In genomic region chr18:13614701-13615288, GRCh38 we compare ENCODE assay signal across 9 cellular contexts.
A peak's percentile ranks its signal among the peaks of the same experiment; 100 is the strongest.
DNase-seq lines count a peak whose midpoint lies in the region; ATAC-seq, FAIRE-seq and TF ChIP-seq lines count a peak whose summit lies in the region.
"Had no signal": no experiment of that assay in that cellular context is flagged by ENCODE, and none has a peak within 500 bp of the region (broad histone marks: within the 10 kb centered on the region; RNA-seq: fewer than 3 reads in every experiment).

No MANE protein-coding gene starts in this region.

- H3K23me2 ChIP-seq in H1 (ENCODE audit: low read depth, low read length): no peaks in the 10 kb centered on the region

- no peak overlapping the region for H2BK20ac ChIP-seq in H1 (ENCODE audit: low read length)

- H3K9me3 ChIP-seq in H1 (ENCODE audit: insufficient read depth in 2 of 2, low read depth in 1 of 2, low read length in 1 of 2) (no peaks in the 10 kb centered on the region), smooth muscle cell (replicated peaks; ENCODE audit: low read depth) (no peaks in the 10 kb centered on the region)

- no peak overlapping the region for H2BK5ac ChIP-seq in H1 (ENCODE audit: low read depth, low read length)

- 0 out of 2 replicates have a peak overlapping the region, but pooled peaks have one; percentile 72 for H2BK15ac ChIP-seq in H1 (ENCODE audit: low read length)

- H3K4me1 ChIP-seq in H1 (replicated peaks in 1 of 4; ENCODE audit: control insufficient read depth in 3 of 4, insufficient read depth in 4 of 4, low read length in 3 of 4): peaks cover 0 to 14% (median 6%) of the 10 kb centered on the region in 4 experiments; a peak in 4 of 7 replicates
- H3K4me1 ChIP-seq in smooth muscle cell (ENCODE audit: low read depth): peaks cover 22% of the 10 kb centered on the region

- no peak for ATAC-seq in HG03139 (IDR thresholded peaks at IDR 0.05; ENCODE audit: unreplicated experiment)

- H4K20me1 ChIP-seq in H1 (replicated peaks in 1 of 2; ENCODE audit: control insufficient read depth in 1 of 2, insufficient read depth in 2 of 2, low read length in 2 of 2) (peaks cover 0 to 2% of the 10 kb centered on the region in 2 experiments), smooth muscle cell (ENCODE audit: low read depth) (peaks cover 44% of the 10 kb centered on the region)

- no peaks in the 10 kb centered on the region for H3K79me2 ChIP-seq in H1 (ENCODE audit: control insufficient read depth in 1 of 2, insufficient read depth in 2 of 2, low read length in 2 of 2)
- H3K79me2 ChIP-seq in smooth muscle cell (ENCODE audit: low read depth): peaks cover 26% of the 10 kb centered on the region

- H3K36me3 ChIP-seq in H1 (ENCODE audit: control insufficient read depth in 2 of 4, insufficient read depth in 4 of 4, low read length in 3 of 4) (no peaks in the 10 kb centered on the region), smooth muscle cell (ENCODE audit: low read depth) (no peaks in the 10 kb centered on the region)

- DNase-seq in GM12892 (ENCODE audit: insufficient read length) (no peak), T-helper 9 cell (peak; percentile 17), H1 (ENCODE audit: low read depth in 1 of 2, low spot score in 2 of 2) (no peak), smooth muscle cell (lab: John Stamatoyannopoulos, UW; ENCODE audit: unreplicated experiment) (no peak), NCI-H187 (lab: John Stamatoyannopoulos, UW) (no peak), inferior parietal cortex (ENCODE audit: extremely low spot score) (no peak), mucosa of gallbladder (ENCODE audit: low spot score) (no peak)

- H3K79me1 ChIP-seq in H1 (ENCODE audit: low read depth, low read length): no peaks in the 10 kb centered on the region

- WGBS in H1 (ENCODE audit: extremely low coverage in 1 of 2, insufficient coverage in 1 of 2, insufficient read length in 1 of 2, insufficient replicate concordance in 2 of 2, low coverage in 1 of 2, low lambda C conversion rate in 2 of 2, missing lambda C conversion rate in 1 of 2), 2 experiments: 92% methylated on average over 14 of the region's 16 CpGs; no CpG with 5 or more reads in 1 of the 2 experiments
- 38% methylated on average over 16 of the region's 16 CpGs for WGBS in smooth muscle cell (ENCODE audit: low lambda C conversion rate)

- CTCF ChIA-PET in H1 (lab: Charles Lee; ENCODE audit: partially characterized antibody): interaction anchor here (1.0 to 1.4 kb wide), 4 partner anchors 8 to 59 kb away, joined by 3 to 4 read pairs (median 4); no protein-coding TSS in a partner anchor

- H2BK120ac ChIP-seq in H1 (replicated peaks; ENCODE audit: low read depth, low read length): no peak overlapping the region

- H3K4me2 ChIP-seq in H1 (ENCODE audit: insufficient read depth in 1 of 2, low read depth in 2 of 2, low read length in 2 of 2) (no peak overlapping the region), smooth muscle cell (peak overlapping the region; percentile 67)

- peaks cover 0 to 30% (median 27%) of the 10 kb centered on the region in 4 experiments; a peak in 5 of 7 replicates for H3K27me3 ChIP-seq in H1 (replicated peaks in 1 of 4; ENCODE audit: control insufficient read depth in 3 of 4, extremely low read depth in 1 of 4, insufficient read depth in 3 of 4, low read length in 3 of 4)
- no peaks in the 10 kb centered on the region for H3K27me3 ChIP-seq in smooth muscle cell (ENCODE audit: low read depth)

- H2AK5ac ChIP-seq in H1 (ENCODE audit: low read depth, low read length): no peak overlapping the region

- no peak overlapping the region for H3K14ac ChIP-seq in H1 (ENCODE audit: insufficient read length)

- H3K56ac ChIP-seq in H1 (replicated peaks; ENCODE audit: insufficient read length, low read depth, low read length): no peak overlapping the region

- POLR2A ChIA-PET in H1 (lab: Charles Lee; ENCODE audit: partially characterized antibody): no interaction called here

- H3K23ac ChIP-seq in H1 (ENCODE audit: insufficient read length): no peak overlapping the region

- no peak overlapping the region for H3K18ac ChIP-seq in H1 (ENCODE audit: extremely low read depth, low read length)

- TF ChIP-seq EP300 in H1 (IDR thresholded peaks at IDR 0.05; ENCODE audit: borderline replicate concordance in 1 of 2, low read depth in 2 of 2, low read length in 2 of 2): no peak

- no peak for TF ChIP-seq RAD21 in H1 (IDR thresholded peaks at IDR 0.05 in 1 of 2, conservative IDR thresholded peaks at IDR 0.05 in 1 of 2; ENCODE audit: low read depth in 2 of 2, low read length in 2 of 2)

- no peak overlapping the region for H3K4ac ChIP-seq in H1 (replicated peaks; ENCODE audit: insufficient read length, low read depth, low read length)

- H2BK12ac ChIP-seq in H1 (ENCODE audit: low read depth, low read length): no peak overlapping the region

- H3K4me3 ChIP-seq in H1 (ENCODE audit: extremely low read depth in 1 of 4, insufficient read depth in 2 of 4, low read depth in 3 of 4, low read length in 4 of 4) (no peak overlapping the region), smooth muscle cell (no peak overlapping the region)

- FAIRE-seq in GM12892 (lab: Jason Lieb, UNC): peak; percentile 84
- FAIRE-seq in H1 (lab: Jason Lieb, UNC): no peak
- FAIRE-seq: RCC 7860 had no signal

- H2AFZ ChIP-seq in H1 (ENCODE audit: low read length) (no peak overlapping the region), smooth muscle cell (ENCODE audit: low read depth) (no peak overlapping the region)

- TF ChIP-seq CTCF in H1 (IDR thresholded peaks at IDR 0.05; ENCODE audit: control extremely low read depth in 1 of 3, insufficient read depth in 1 of 3, low read depth in 1 of 3, low read length in 3 of 3) (no peak), smooth muscle cell (IDR thresholded peaks at IDR 0.05; ENCODE audit: borderline replicate concordance, insufficient read depth, poor library complexity, severe bottlenecking) (no peak)

- TF ChIP-seq POLR2A in GM12892 (IDR thresholded peaks at IDR 0.05; ENCODE audit: low read depth, low read length): peak; percentile 65
- TF ChIP-seq POLR2A in H1 (IDR thresholded peaks at IDR 0.05; ENCODE audit: control extremely low read depth in 1 of 2, low read depth in 2 of 2, low read length in 2 of 2): no peak

- H3K27ac ChIP-seq in H1 (ENCODE audit: low read depth, low read length) (no peak overlapping the region), smooth muscle cell (ENCODE audit: low read depth) (peak overlapping the region; percentile 91)

- H4K5ac ChIP-seq in H1 (ENCODE audit: insufficient read length, low read depth, low read length): no peak overlapping the region

- H3K9ac ChIP-seq in H1 (replicated peaks in 1 of 4; ENCODE audit: extremely low read depth in 1 of 4, low read depth in 3 of 4, low read length in 3 of 4) (no peak overlapping the region), smooth muscle cell (ENCODE audit: low read depth) (peak overlapping the region; percentile 76)

- peaks cover 5% of the 10 kb centered on the region for H3F3A ChIP-seq in smooth muscle cell (ENCODE audit: low read depth)

- H4K91ac ChIP-seq in H1 (replicated peaks; ENCODE audit: insufficient read length, low read length): no peak overlapping the region

- H4K8ac ChIP-seq in H1 (ENCODE audit: extremely low read depth, insufficient read depth, low read length): no peak overlapping the region; the same call in none of the 2 replicates

TF ChIP-seq in H1, 55 proteins besides CTCF, POLR2A, EP300 and RAD21:
- TF ChIP-seq JUND (IDR thresholded peaks at IDR 0.05; ENCODE audit: low read length) (no peak), CHD1 (IDR thresholded peaks at IDR 0.05; ENCODE audit: low read depth, low read length) (no peak), YY1 (IDR thresholded peaks at IDR 0.05; ENCODE audit: low read depth, low read length) (no peak), ZNF274 (IDR thresholded peaks at IDR 0.05; ENCODE audit: borderline replicate concordance, extremely low read depth, low read length) (no peak), SP4 (IDR thresholded peaks at IDR 0.05; ENCODE audit: low read length) (no peak), RFX5 (IDR thresholded peaks at IDR 0.05; ENCODE audit: borderline replicate concordance, low read depth, low read length) (no peak), EZH2 (IDR thresholded peaks at IDR 0.05; ENCODE audit: low read depth, low read length, severe bottlenecking) (no peak), TAF7 (optimal IDR thresholded peaks at IDR 0.05; ENCODE audit: borderline replicate concordance, low read depth, low read length) (no peak), MAFK (IDR thresholded peaks at IDR 0.05; ENCODE audit: low read depth, low read length) (no peak), CTBP2 (IDR thresholded peaks at IDR 0.05; ENCODE audit: borderline replicate concordance, insufficient read depth, insufficient read length, low read length) (no peak), NRF1 (IDR thresholded peaks at IDR 0.05; ENCODE audit: low read depth, low read length) (no peak), POU5F1 (IDR thresholded peaks at IDR 0.05; ENCODE audit: low read depth, low read length) (no peak), POLR2AphosphoS5 (IDR thresholded peaks at IDR 0.05; ENCODE audit: low read depth, low read length) (no peak), KDM4A (IDR thresholded peaks at IDR 0.05; ENCODE audit: low read depth, low read length, severe bottlenecking) (no peak), FOSL1 (IDR thresholded peaks at IDR 0.05; ENCODE audit: insufficient read depth, low read depth, low read length) (no peak), SIX5 (IDR thresholded peaks at IDR 0.05; ENCODE audit: low read depth, low read length) (no peak), BACH1 (IDR thresholded peaks at IDR 0.05; ENCODE audit: low read length) (no peak), SIN3A (conservative IDR thresholded peaks at IDR 0.05 in 1 of 2, IDR thresholded peaks at IDR 0.05 in 1 of 2; ENCODE audit: low read depth in 1 of 2, low read length in 2 of 2) (no peak)
